Comparison of ENCODE assay signal across 8 cellular contexts in genomic region chr16:53913082-53913870, GRCh38.
DNase-seq lines count a peak whose midpoint lies in the region; TF ChIP-seq lines count a peak whose summit lies in the region.

No MANE protein-coding gene starts in this region.

- TF ChIP-seq CTCF in hepatocyte (IDR thresholded peaks at IDR 0.05; ENCODE audit: poor library complexity) = no peak

- H3K27ac ChIP-seq in hepatocyte = peak overlapping the region; percentile 25

- H3K4me3 ChIP-seq in HAP-1 = no peak overlapping the region
- H3K4me3 ChIP-seq in hepatocyte = no peak overlapping the region

- H3K9me3 Mint-ChIP-seq in activated naive CD8-positive, alpha-beta T cell treated with anti-CD3 and anti-CD28 coated beads for 36 hours = no peaks in the 10 kb centered on the region

- peak overlapping the region; percentile 18 for H3K4me3 Mint-ChIP-seq in activated naive CD8-positive, alpha-beta T cell treated with anti-CD3 and anti-CD28 coated beads for 36 hours

- H3K36me3 Mint-ChIP-seq in activated naive CD8-positive, alpha-beta T cell treated with anti-CD3 and anti-CD28 coated beads for 36 hours = peaks cover 5% of the 10 kb centered on the region

- H3K79me2 ChIP-seq in hepatocyte = peaks cover 2% of the 10 kb centered on the region

- H3K4me1 Mint-ChIP-seq in activated naive CD8-positive, alpha-beta T cell treated with anti-CD3 and anti-CD28 coated beads for 36 hours = peaks cover 29% of the 10 kb centered on the region

- no peaks in the 10 kb centered on the region for H3K27me3 ChIP-seq in HAP-1 (ENCODE audit: low read depth)
- H3K27me3 ChIP-seq in hepatocyte = no peaks in the 10 kb centered on the region

- H3K4me1 ChIP-seq in HAP-1 = peaks cover 23% of the 10 kb centered on the region
- peaks cover 13% of the 10 kb centered on the region for H3K4me1 ChIP-seq in hepatocyte (ENCODE audit: insufficient read depth)

- H3K4me2 ChIP-seq in hepatocyte = no peak overlapping the region

- H3K9me3 ChIP-seq in HAP-1 = no peaks in the 10 kb centered on the region
- no peaks in the 10 kb centered on the region for H3K9me3 ChIP-seq in hepatocyte (ENCODE audit: low read depth)

- no peaks in the 10 kb centered on the region for H3K9me2 ChIP-seq in hepatocyte (replicated peaks; ENCODE audit: insufficient read depth)

- H3K36me3 ChIP-seq in HAP-1 (replicated peaks) (no peaks in the 10 kb centered on the region; the same call in 1 of the 2 replicates), hepatocyte (replicated peaks; ENCODE audit: insufficient read depth, low read depth) (no peaks in the 10 kb centered on the region)

- DNase-seq in A172 (ENCODE audit: low spot score) = peak; percentile 68
- peak; percentile 69 for DNase-seq in HAP-1 (ENCODE audit: low spot score in 2 of 2)
- DNase-seq in activated naive CD8-positive, alpha-beta T cell treated with anti-CD3 and anti-CD28 coated beads for 36 hours = peak; percentile 6
- DNase-seq in hepatocyte (ENCODE audit: low spot score) = peak; percentile 13
- no peak for DNase-seq in NCI-H510A (lab: John Stamatoyannopoulos, UW)
- DNase-seq in activated effector memory CD4-positive, alpha-beta T cell treated with Interleukin-2 at 50 U/mL for 16 hours = no peak
- no peak for DNase-seq in DMS79 (lab: John Stamatoyannopoulos, UW)
- DNase-seq in ecto neural progenitor cell (ENCODE audit: low spot score) = no peak

- in situ Hi-C loops in HAP-1 (cut with MboI; ENCODE audit: low sequenced_read_pairs) = no loop called here

- WGBS in hepatocyte (ENCODE audit: low lambda C conversion rate, missing lambda C conversion rate) = 80% methylated on average over 7 of the region's 7 CpGs

- H3K27me3 Mint-ChIP-seq in activated naive CD8-positive, alpha-beta T cell treated with anti-CD3 and anti-CD28 coated beads for 36 hours = no peaks in the 10 kb centered on the region

- H2AFZ ChIP-seq in hepatocyte = no peak overlapping the region

- no peaks in the 10 kb centered on the region for H4K20me1 ChIP-seq in hepatocyte (ENCODE audit: insufficient read depth, poor library complexity, severe bottlenecking)

- peak overlapping the region; percentile 84 for H3K27ac Mint-ChIP-seq in activated naive CD8-positive, alpha-beta T cell treated with anti-CD3 and anti-CD28 coated beads for 36 hours

Comparison
In these comparisons a context has a peak if more than half of its experiments do, and no peak if none do; other contexts are left out.
1. DNase-seq: peak in A172 (single experiment), HAP-1 (2 of 2), activated naive CD8-positive, alpha-beta T cell treated with anti-CD3 and anti-CD28 coated beads for 36 hours (single experiment) and hepatocyte (single experiment); none in NCI-H510A (single experiment), activated effector memory CD4-positive, alpha-beta T cell treated with Interleukin-2 at 50 U/mL for 16 hours (single experiment), DMS79 (single experiment) and ecto neural progenitor cell (single experiment).